ENCODE assay signal across 18 cellular contexts in the genomic region with DNA sequence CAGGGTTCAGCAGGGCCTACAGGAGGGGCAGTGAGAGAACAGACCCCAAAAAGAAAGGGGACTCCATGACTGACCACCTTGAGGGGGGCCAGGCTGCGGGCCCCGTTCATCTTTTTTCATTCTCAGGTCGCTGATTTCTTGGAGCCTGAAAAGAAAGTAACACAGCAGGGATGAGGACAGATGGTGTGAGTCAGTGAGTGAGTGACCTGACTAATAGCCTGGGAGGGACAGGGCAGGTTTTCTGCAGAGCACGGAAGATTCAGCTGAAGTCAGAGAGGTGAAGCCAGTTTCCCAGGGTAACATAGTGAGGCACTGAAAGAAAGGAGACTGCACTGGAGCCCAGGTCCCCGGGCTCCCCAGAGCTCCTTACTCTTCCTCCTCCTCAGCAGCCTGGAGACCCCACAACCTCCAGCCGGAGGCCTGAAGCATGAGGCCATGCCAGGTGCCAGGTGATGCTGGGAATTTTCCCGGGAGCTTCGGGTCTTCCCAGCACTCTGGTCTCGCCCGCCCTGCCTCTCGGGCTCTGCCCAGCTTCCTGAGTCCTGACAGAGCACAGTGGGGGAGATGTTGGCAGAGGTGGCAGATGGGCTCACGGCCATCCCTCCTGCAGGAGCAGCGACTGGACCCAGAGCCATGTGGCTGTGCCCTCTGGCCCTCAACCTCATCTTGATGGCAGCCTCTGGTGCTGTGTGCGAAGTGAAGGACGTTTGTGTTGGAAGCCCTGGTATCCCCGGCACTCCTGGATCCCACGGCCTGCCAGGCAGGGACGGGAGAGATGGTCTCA. TPM values are rescaled to one million over a fixed set of nuclear protein-coding genes. Genes with fewer than 3 reads are reported as not detected.
A peak's percentile ranks its signal among the peaks of the same experiment; 100 is the strongest.
DNase-seq lines count a peak whose midpoint lies in the region; ATAC-seq, FAIRE-seq and TF ChIP-seq lines count a peak whose summit lies in the region.
"Not testable (repeated sequence)": the region's sequence is repeated elsewhere in the genome, so short reads cannot be mapped to it uniquely, and the experiment has no call there.
"Had no signal": no experiment of that assay in that cellular context is flagged by ENCODE, and none has a peak within 500 bp of the region (broad histone marks: within the 10 kb centered on the region; RNA-seq: fewer than 3 reads in every experiment).

No MANE protein-coding gene starts in this region.

- H3K27me3 ChIP-seq in IMR-90 (ENCODE audit: control insufficient read depth, insufficient read depth, low read length) = peaks cover 20% of the 10 kb centered on the region
- not testable (repeated sequence) for H3K27me3 ChIP-seq in bronchial epithelial cell (ENCODE audit: control insufficient read depth, insufficient read depth, low read length); lung (ENCODE audit: control insufficient read depth, insufficient read depth)

- not testable (repeated sequence) for TF ChIP-seq CTCF in IMR-90 (conservative IDR thresholded peaks at IDR 0.05; ENCODE audit: low read depth, low read length); RWPE1 (conservative IDR thresholded peaks at IDR 0.05; ENCODE audit: low read depth); bronchial epithelial cell (IDR thresholded peaks at IDR 0.05; ENCODE audit: insufficient read depth, low read length, severe bottlenecking); lung (IDR thresholded peaks at IDR 0.05; ENCODE audit: control extremely low read depth, extremely low read depth)

- H2AFZ ChIP-seq in IMR-90 (replicated peaks; ENCODE audit: low read length, poor library complexity) = not testable (repeated sequence)

- H3K4me3 ChIP-seq in IMR-90 (ENCODE audit: insufficient read depth, low read depth, low read length); bronchial epithelial cell (ENCODE audit: low read depth, low read length): not testable (repeated sequence)
- peak overlapping the region; percentile 34 for H3K4me3 ChIP-seq in lung

- not testable (repeated sequence) for H4K91ac ChIP-seq in IMR-90 (ENCODE audit: insufficient read depth, low read depth, low read length)

- H4K5ac ChIP-seq in IMR-90 (ENCODE audit: low read depth, low read length) = not testable (repeated sequence)

- H3K4ac ChIP-seq in IMR-90 (ENCODE audit: low read depth, low read length) = not testable (repeated sequence)

- H4K20me1 ChIP-seq in IMR-90 (ENCODE audit: insufficient read depth, low read length) = not testable (repeated sequence)

- not testable (repeated sequence) for H2AK5ac ChIP-seq in IMR-90 (ENCODE audit: low read depth, low read length)

- H2AK9ac ChIP-seq in IMR-90 (replicated peaks; ENCODE audit: low read depth, low read length, poor library complexity) = not testable (repeated sequence)

- H3K56ac ChIP-seq in IMR-90 (ENCODE audit: extremely low read depth, insufficient read depth, low read length) = not testable (repeated sequence)

- H3K4me2 ChIP-seq in IMR-90 (ENCODE audit: low read depth, low read length) = not testable (repeated sequence)

- H4K8ac ChIP-seq in IMR-90 (ENCODE audit: low read depth in 2 of 2, low read length in 2 of 2) = not testable (repeated sequence)

- H3K4me1 ChIP-seq in IMR-90 (ENCODE audit: control insufficient read depth, insufficient read depth, low read length); lung (ENCODE audit: control insufficient read depth in 2 of 2, insufficient read depth in 2 of 2, low read length in 2 of 2): not testable (repeated sequence)

- H3K36me3 ChIP-seq in IMR-90 (ENCODE audit: control insufficient read depth, insufficient read depth, low read length); bronchial epithelial cell (ENCODE audit: control insufficient read depth, insufficient read depth, low read length); lung (ENCODE audit: control insufficient read depth in 2 of 2, insufficient read depth in 2 of 2, low read length in 2 of 2): not testable (repeated sequence)

- TF ChIP-seq POLR2A in IMR-90 (IDR thresholded peaks at IDR 0.05; ENCODE audit: low read depth, low read length) = not testable (repeated sequence)

- not testable (repeated sequence) for H2BK120ac ChIP-seq in IMR-90 (ENCODE audit: low read depth, low read length)

- intact Hi-C loops in IMR-90 (cut with micrococcal nuclease) = not testable (repeated sequence)

- TF ChIP-seq RAD21 in IMR-90 (IDR thresholded peaks at IDR 0.05; ENCODE audit: low read length) = not testable (repeated sequence)

- not testable (repeated sequence) for H3K14ac ChIP-seq in IMR-90 (replicated peaks; ENCODE audit: low read depth, low read length)

- DNase-seq in AG20443 (ENCODE audit: low spot score) (peak; percentile 35), ELR (ENCODE audit: low read depth) (peak; percentile 40), IMR-90 (peak; percentile 15), RWPE1 (ENCODE audit: low spot score) (peak; percentile 38), bronchial epithelial cell (ENCODE audit: low read depth) (peak; percentile 53), glomerular visceral epithelial cell (ENCODE audit: extremely low spot score) (peak; percentile 11)
- DNase-seq in lung (ENCODE audit: low spot score); urothelium cell line (ENCODE audit: low spot score): not testable (repeated sequence)

- CTCF ChIA-PET in IMR-90 (lab: Yijun Ruan, JAX); RWPE1 (lab: Yijun Ruan, JAX): not testable (repeated sequence)

- FAIRE-seq in bronchial epithelial cell (lab: Jason Lieb, UNC) (peak; percentile 89), urothelium cell line (lab: Jason Lieb, UNC) (peak; percentile 68)

- H3K9me3 ChIP-seq in IMR-90 (ENCODE audit: control insufficient read depth, insufficient read depth, low read length); lung (ENCODE audit: control insufficient read depth in 2 of 2, insufficient read depth in 1 of 2, low read length in 1 of 2): not testable (repeated sequence)

- not testable (repeated sequence) for H3K9me1 ChIP-seq in IMR-90 (ENCODE audit: insufficient read depth, low read length)

- not testable (repeated sequence) for H3K9ac ChIP-seq in IMR-90 (ENCODE audit: low read depth, low read length)

- POLR2A ChIA-PET in IMR-90 (lab: Charles Lee; ENCODE audit: unreplicated experiment); RWPE1 (lab: Yijun Ruan, JAX; ENCODE audit: low non-redundant PET): not testable (repeated sequence)

- H2BK15ac ChIP-seq in IMR-90 (ENCODE audit: low read depth, low read length) = not testable (repeated sequence)

- not testable (repeated sequence) for H3K79me1 ChIP-seq in IMR-90 (ENCODE audit: low read depth in 1 of 2, low read length in 2 of 2)

- H3K18ac ChIP-seq in IMR-90 (ENCODE audit: low read depth, low read length) = not testable (repeated sequence)

- dilution Hi-C loops in IMR-90 (cut with HindIII; ENCODE audit: low sequenced_read_pairs, unreplicated experiment) = not testable (repeated sequence)

- in situ Hi-C loops in IMR-90 (cut with MboI; ENCODE audit: low sequenced_read_pairs) = not testable (repeated sequence)

- not testable (repeated sequence) for H3K27ac ChIP-seq in IMR-90 (ENCODE audit: insufficient read depth, low read length); RWPE1
- peak overlapping the region in 1 of 2 donors; percentile 50 for H3K27ac ChIP-seq in lung (ENCODE audit: low read depth in 1 of 2, low read length in 1 of 2)

- not testable (repeated sequence) for ATAC-seq in IMR-90 (ENCODE audit: low read depth); lung (ENCODE audit: insufficient read depth, low FRiP score)

- H3K23ac ChIP-seq in IMR-90 (ENCODE audit: low read depth, low read length) = not testable (repeated sequence)

- WGBS in IMR-90 (ENCODE audit: extremely low coverage in 2 of 2, insufficient read length in 1 of 2), 2 experiments = 93% methylated on average over 5 of the region's 18 CpGs; no CpG with 5 or more reads in 1 of the 2 experiments
- WGBS in lung, 2 donors = 69 to 91% methylated on average over 14 to 18 of the region's 18 CpGs

- not testable (repeated sequence) for H2BK5ac ChIP-seq in IMR-90 (ENCODE audit: low read depth, low read length, poor library complexity, severe bottlenecking)

- not testable (repeated sequence) for BruUV-seq in IMR-90 (replicated peaks; lab: Mats Ljungman, UMichigan)

- H2BK20ac ChIP-seq in IMR-90 (ENCODE audit: low read depth, low read length) = not testable (repeated sequence)

RNA-seq across cellular contexts. Expression of a gene that starts 0.6 kb away (rescaled TPM):
- total RNA-seq in IMR-90 (2012; rRNA removed) = not detected in 2 replicates
- polyA plus RNA-seq in IMR-90 (2012; rRNA removed) = not detected in 2 replicates
- polyA plus RNA-seq in IMR-90 (2012; cell fraction: cytosol; rRNA removed) = not detected in 2 replicates
- not detected in 2 replicates for polyA plus RNA-seq in IMR-90 (2012; cell fraction: nucleus; rRNA removed; ENCODE audit: low replicate concordance)
- total RNA-seq in bronchial epithelial cell = not detected in 2 replicates
- 1,000 to 10,000 TPM; 3,820 to 8,195 TPM for total RNA-seq in lung
- 1,000 to 10,000 TPM; 3,653 to 7,035 TPM for polyA plus RNA-seq in lung
- total RNA-seq: A673; activated CD4-positive, alpha-beta T cell treated with anti-CD3 and anti-CD28 coated beads, Interleukin-2, amount 10 ng/mL, durations not matched to agents 24 days and 14 days; activated T-helper 2 cell treated with anti-CD3 and anti-CD28 coated beads, Interferon-gamma antibody, Interleukin-2, Interleukin-4, amounts not matched to agents 10 μg/mL and 5 μg/mL and 100 μg/mL, durations not matched to agents 14 hours and 24 hours and 36 hours; epithelial cell of proximal tubule; fibroblast of villous mesenchyme; heart left ventricle; neural crest cell; suprapubic skin had no signal
- polyA plus RNA-seq: BJ, right cardiac atrium had no signal

RNA-seq across cellular contexts. Expression of a gene that starts 51.2 kb away (rescaled TPM):
- total RNA-seq in IMR-90 (2012; rRNA removed) (not detected in 2 replicates), bronchial epithelial cell (not detected in 2 replicates), lung (1,000 to 10,000 TPM in 1 of 2 donors, 100 to 1,000 TPM in 1; 921 to 7,888 TPM)
- polyA plus RNA-seq in IMR-90 (2012; rRNA removed) (not detected in 2 replicates), lung (over 10,000 TPM in 1 of 2 donors, 1,000 to 10,000 TPM in 1; 4,237 to 22,611 TPM)
- polyA plus RNA-seq in IMR-90 (2012; cell fraction: cytosol; rRNA removed) = not detected in 2 replicates
- polyA plus RNA-seq in IMR-90 (2012; cell fraction: nucleus; rRNA removed; ENCODE audit: low replicate concordance) = 0.03 TPM in 1 of 2 replicates, not detected in the other
- total RNA-seq: A673; activated CD4-positive, alpha-beta T cell treated with anti-CD3 and anti-CD28 coated beads, Interleukin-2, amount 10 ng/mL, durations not matched to agents 24 days and 14 days; activated T-helper 2 cell treated with anti-CD3 and anti-CD28 coated beads, Interferon-gamma antibody, Interleukin-2, Interleukin-4, amounts not matched to agents 10 μg/mL and 5 μg/mL and 100 μg/mL, durations not matched to agents 14 hours and 24 hours and 36 hours; epithelial cell of proximal tubule; fibroblast of villous mesenchyme; heart left ventricle; neural crest cell; suprapubic skin had no signal
- polyA plus RNA-seq: BJ, right cardiac atrium had no signal

Comparison
In these comparisons a context has a peak if more than half of its experiments do, and no peak if none do; other contexts are left out.
1. RNA of a gene that starts 0.6 kb away (total RNA-seq): 3,820 to 8,195 TPM in lung; not detected in IMR-90 and not detected in bronchial epithelial cell; every median in the first group is over 1,000 times any median in the second.
2. RNA of a gene that starts 51.2 kb away (total RNA-seq): 921 to 7,888 TPM in lung; not detected in IMR-90 and not detected in bronchial epithelial cell; every median in the first group is over 100 times any median in the second.